ENCODE assay signal across 1 cellular context in the genomic region with DNA sequence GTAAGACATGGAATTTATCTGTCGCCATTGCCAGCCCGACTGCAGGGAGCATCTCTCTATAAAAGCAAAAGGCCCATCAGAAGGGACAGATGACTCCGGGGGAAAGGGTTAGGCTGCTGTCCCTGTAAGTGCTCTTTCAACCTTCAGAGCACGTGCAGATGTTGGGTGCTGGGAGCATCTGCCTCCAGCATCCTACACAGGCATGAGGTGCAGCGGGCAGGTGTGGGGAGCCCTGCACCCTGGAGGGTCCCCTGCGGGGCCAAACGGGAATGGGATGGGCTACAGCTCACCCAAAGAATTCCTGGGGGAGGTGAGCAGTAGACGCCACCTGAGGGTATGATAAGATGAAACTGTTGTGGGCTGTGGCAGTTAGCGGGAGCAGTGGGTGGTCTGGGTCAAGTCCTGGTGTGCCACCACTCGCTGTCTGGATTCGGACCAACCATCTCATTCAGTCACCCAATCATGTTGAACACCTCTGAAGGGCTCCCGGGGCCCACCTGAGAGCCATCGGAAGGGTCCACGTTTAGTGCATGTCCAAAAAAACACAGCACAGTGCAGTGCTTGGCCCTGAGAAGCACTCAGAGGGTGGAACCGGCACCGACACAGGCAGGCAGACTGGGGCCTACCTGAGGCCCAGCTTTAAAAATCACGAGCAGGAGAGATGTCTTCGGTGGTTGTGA.
TF ChIP-seq lines count a peak whose summit lies in the region.

No MANE protein-coding gene starts in this region.

TF ChIP-seq in IMR-90, 13 proteins besides CTCF, POLR2A, EP300 and RAD21 (continued from another document):
- TF ChIP-seq MAFK (IDR thresholded peaks at IDR 0.05; ENCODE audit: low read depth, low read length): no peak
- TF ChIP-seq CEBPB (IDR thresholded peaks at IDR 0.05; ENCODE audit: low read depth, low read length): no peak
- TF ChIP-seq FOS (IDR thresholded peaks at IDR 0.05; ENCODE audit: low read depth, low read length): no peak
- TF ChIP-seq RFX5 (IDR thresholded peaks at IDR 0.05; ENCODE audit: low read depth, low read length): no peak
- TF ChIP-seq BHLHE40 (IDR thresholded peaks at IDR 0.05; ENCODE audit: low read depth, low read length): no peak
- TF ChIP-seq CHD1 (IDR thresholded peaks at IDR 0.05; ENCODE audit: low read depth, low read length): no peak
- no peak for TF ChIP-seq RCOR1 (IDR thresholded peaks at IDR 0.05; ENCODE audit: insufficient replicate concordance, low read length)
